In the genomic region with DNA sequence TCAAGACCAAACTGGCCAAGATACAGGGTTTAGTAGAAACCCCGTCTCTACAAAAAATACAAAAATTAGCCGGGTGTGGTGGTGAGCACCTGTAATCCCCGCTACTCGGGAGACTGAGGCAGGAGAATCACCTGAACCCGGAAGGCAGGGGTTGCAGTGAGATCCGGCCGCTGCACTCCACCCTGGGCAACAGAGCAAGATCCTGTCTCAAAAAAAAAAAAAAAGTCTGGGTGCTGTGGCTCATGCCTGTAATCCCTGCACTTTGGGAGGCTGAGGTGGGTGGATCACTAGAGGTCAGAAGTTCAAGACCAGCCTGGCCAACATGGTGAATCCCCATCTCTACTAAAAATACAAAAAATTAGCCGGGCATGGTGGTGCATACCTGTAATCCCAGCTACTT, we compare ENCODE assay signal across 7 cellular contexts. TPM values are rescaled to one million over a fixed set of nuclear protein-coding genes. Genes with fewer than 3 reads are reported as not detected.
DNase-seq lines count a peak whose midpoint lies in the region; ATAC-seq and TF ChIP-seq lines count a peak whose summit lies in the region.
"Not testable (repeated sequence)": the region's sequence is repeated elsewhere in the genome, so short reads cannot be mapped to it uniquely, and the experiment has no call there.

No MANE protein-coding gene starts in this region.

- not testable (repeated sequence) for H3K9ac ChIP-seq in GM23248
- H3K9ac ChIP-seq in skeletal muscle tissue (ENCODE audit: low read depth in 1 of 3, low read length in 3 of 3), result peak overlapping the region in 1 of 3 donors; percentile 95

- intact Hi-C loops in PC-9 (cut with micrococcal nuclease; ENCODE audit: unreplicated experiment), result loop anchor here (5.0 to 10.0 kb wide), 2 partner anchors 362 to 600 kb away; no protein-coding TSS in a partner anchor
- intact Hi-C loops in activated CD4-positive, alpha-beta memory T cell treated with anti-CD3 and anti-CD28 coated beads for 36 hours (cut with micrococcal nuclease), result loop anchor here (1.0 to 10.0 kb wide), 2 partner anchors 185 to 600 kb away; no protein-coding TSS in a partner anchor
- intact Hi-C loops in ascending aorta (cut with DNase I), result loop anchor here (5.0 kb wide), 2 partner anchors 367 to 603 kb away; no protein-coding TSS in a partner anchor
- intact Hi-C loops in esophagus squamous epithelium (cut with DNase I), result not testable (repeated sequence)
- intact Hi-C loops in natural killer cell (cut with micrococcal nuclease), result loop anchor here (5.0 kb wide), 1 partner anchor 752 kb away; a partner anchor contains a TSS

- DNase-seq in GM23248; PC-9; activated CD4-positive, alpha-beta memory T cell treated with anti-CD3 and anti-CD28 coated beads for 36 hours; ascending aorta (ENCODE audit: low spot score in 2 of 2); esophagus squamous epithelium (lab: John Stamatoyannopoulos, UW); natural killer cell: not testable (repeated sequence)

- peak overlapping the region; percentile 91 for H3K4me3 Mint-ChIP-seq in activated CD4-positive, alpha-beta memory T cell treated with anti-CD3 and anti-CD28 coated beads for 36 hours
- peak overlapping the region; percentile 97 for H3K4me3 Mint-ChIP-seq in natural killer cell

- not testable (repeated sequence) for H3K27me3 ChIP-seq in GM23248 (replicated peaks; ENCODE audit: insufficient read depth); PC-9 (ENCODE audit: insufficient read depth, low read depth); ascending aorta; esophagus squamous epithelium; skeletal muscle tissue (ENCODE audit: control insufficient read depth in 3 of 3, insufficient read depth in 3 of 3, low read length in 3 of 3)

- not testable (repeated sequence) for H3K36me3 ChIP-seq in GM23248 (ENCODE audit: low read depth); PC-9 (ENCODE audit: low read depth); ascending aorta; esophagus squamous epithelium; skeletal muscle tissue (ENCODE audit: control insufficient read depth in 3 of 3, insufficient read depth in 3 of 3, low read length in 3 of 3)

- H3K4me1 ChIP-seq in GM23248 (ENCODE audit: insufficient read depth), result peaks cover 19% of the 10 kb centered on the region
- peaks cover 21% of the 10 kb centered on the region for H3K4me1 ChIP-seq in PC-9 (replicated peaks; ENCODE audit: insufficient read depth)
- peaks cover 0 to 13% of the 10 kb centered on the region in 2 donors for H3K4me1 ChIP-seq in ascending aorta
- peaks cover 9 to 37% (median 10%) of the 10 kb centered on the region in 3 donors for H3K4me1 ChIP-seq in esophagus squamous epithelium
- H3K4me1 ChIP-seq in skeletal muscle tissue (ENCODE audit: control insufficient read depth in 3 of 3, insufficient read depth in 3 of 3, low read length in 3 of 3), result peaks cover 11 to 25% (median 17%) of the 10 kb centered on the region in 3 donors

- CTCF ChIA-PET in PC-9 (lab: Charles Lee), result not testable (repeated sequence)
- CTCF ChIA-PET in activated CD4-positive, alpha-beta memory T cell treated with anti-CD3 and anti-CD28 coated beads for 36 hours (lab: Charles Lee), result interaction anchor here (0.6 to 1.2 kb wide), 2 partner anchors 10 to 22 kb away, joined by 4 read pairs; no protein-coding TSS in a partner anchor

- H3K4me3 ChIP-seq in GM23248; ascending aorta; esophagus squamous epithelium; skeletal muscle tissue (ENCODE audit: low read length in 3 of 3): not testable (repeated sequence)
- H3K4me3 ChIP-seq in PC-9, result peak overlapping the region; percentile 96; the same call in 1 of the 2 replicates

- H3K9me2 ChIP-seq in GM23248 (ENCODE audit: insufficient read depth); PC-9 (ENCODE audit: insufficient read depth): not testable (repeated sequence)

- not testable (repeated sequence) for H3K4me2 ChIP-seq in GM23248 (ENCODE audit: unreplicated experiment)
- H3K4me2 ChIP-seq in PC-9, result peak overlapping the region; percentile 93

- POLR2A ChIA-PET in PC-9 (lab: Charles Lee; ENCODE audit: unreplicated experiment), result interaction anchor here (0.6 to 0.7 kb wide), 2 partner anchors 160 to 350 kb away, joined by 4 to 7 read pairs; no protein-coding TSS in a partner anchor
- POLR2A ChIA-PET in activated CD4-positive, alpha-beta memory T cell treated with anti-CD3 and anti-CD28 coated beads for 36 hours (lab: Charles Lee), result not testable (repeated sequence)

- not testable (repeated sequence) for H4K20me1 ChIP-seq in GM23248 (ENCODE audit: insufficient read depth); PC-9 (ENCODE audit: insufficient read depth)

- not testable (repeated sequence) for BruUV-seq in PC-9 (replicated peaks; lab: Mats Ljungman, UMichigan)

- WGBS in GM23248 (ENCODE audit: low coverage in 1 of 2, low lambda C conversion rate in 2 of 2, missing lambda C conversion rate in 2 of 2), 2 experiments, result 98 to 99% methylated on average over 8 of the region's 8 CpGs
- 71 to 81% methylated on average over 7 to 8 of the region's 8 CpGs for WGBS in esophagus squamous epithelium, 2 donors

- H2AFZ ChIP-seq in GM23248 (peak overlapping the region; percentile 94), PC-9 (peak overlapping the region; percentile 79)

- not testable (repeated sequence) for ATAC-seq in natural killer cell

- not testable (repeated sequence) for H3K9me3 Mint-ChIP-seq in activated CD4-positive, alpha-beta memory T cell treated with anti-CD3 and anti-CD28 coated beads for 36 hours; natural killer cell

- H3K9me3 ChIP-seq in GM23248 (ENCODE audit: low read depth); PC-9 (ENCODE audit: insufficient read depth, low read depth); ascending aorta; esophagus squamous epithelium; skeletal muscle tissue (ENCODE audit: control insufficient read depth in 3 of 3, low read length in 3 of 3): not testable (repeated sequence)

- H3F3A ChIP-seq in GM23248 (ENCODE audit: insufficient read depth), result peaks cover 23% of the 10 kb centered on the region
- peaks cover 28% of the 10 kb centered on the region for H3F3A ChIP-seq in PC-9 (ENCODE audit: insufficient read depth, low read depth)

- H3K4me1 Mint-ChIP-seq in activated CD4-positive, alpha-beta memory T cell treated with anti-CD3 and anti-CD28 coated beads for 36 hours (ENCODE audit: low read depth), result peaks cover 21% of the 10 kb centered on the region
- H3K4me1 Mint-ChIP-seq in natural killer cell, result peaks cover 26 to 27% of the 10 kb centered on the region in 2 donors

- H3K27ac ChIP-seq in GM23248, result not testable (repeated sequence)
- peak overlapping the region; percentile 98 for H3K27ac ChIP-seq in PC-9
- peak overlapping the region; percentile 98 for H3K27ac ChIP-seq in ascending aorta
- H3K27ac ChIP-seq in esophagus squamous epithelium, result peak overlapping the region; percentile 92 to 100 (median 96)
- H3K27ac ChIP-seq in skeletal muscle tissue (ENCODE audit: low read depth, low read length), result peak overlapping the region; percentile 83

- in situ Hi-C loops in GM23248 (cut with MboI), result not testable (repeated sequence)

- TF ChIP-seq CTCF in PC-9 (conservative IDR thresholded peaks at IDR 0.05); ascending aorta (IDR thresholded peaks at IDR 0.05); esophagus squamous epithelium (IDR thresholded peaks at IDR 0.05); natural killer cell (IDR thresholded peaks at IDR 0.05): not testable (repeated sequence)

- peaks cover 13% of the 10 kb centered on the region for H3K36me3 Mint-ChIP-seq in activated CD4-positive, alpha-beta memory T cell treated with anti-CD3 and anti-CD28 coated beads for 36 hours
- not testable (repeated sequence) for H3K36me3 Mint-ChIP-seq in natural killer cell

- peaks cover 30% of the 10 kb centered on the region for H3K79me2 ChIP-seq in GM23248 (ENCODE audit: insufficient read depth)
- H3K79me2 ChIP-seq in PC-9 (ENCODE audit: low read depth), result peaks cover 29% of the 10 kb centered on the region

- not testable (repeated sequence) for TF ChIP-seq POLR2A in esophagus squamous epithelium (IDR thresholded peaks at IDR 0.05)

- not testable (repeated sequence) for H3K27me3 Mint-ChIP-seq in activated CD4-positive, alpha-beta memory T cell treated with anti-CD3 and anti-CD28 coated beads for 36 hours; natural killer cell (ENCODE audit: low read depth in 2 of 2)

- H3K27ac Mint-ChIP-seq in activated CD4-positive, alpha-beta memory T cell treated with anti-CD3 and anti-CD28 coated beads for 36 hours, result peak overlapping the region; percentile 97
- peak overlapping the region; percentile 96 to 97 for H3K27ac Mint-ChIP-seq in natural killer cell

RNA-seq across cellular contexts. Expression of a gene that starts 1.5 kb away (rescaled TPM):
- total RNA-seq in GM23248 (2014; rRNA removed; shearing (Covaris generic)), result 31.4 and 47.2 TPM in 2 replicates
- 54.3 and 58.9 TPM in 2 replicates for polyA plus RNA-seq in GM23248 (2016; fragmentation: Nextera tagmentation; extraction: Ambion mirVana)
- total RNA-seq in PC-9 (2021) (81.4 and 110 TPM in 2 replicates), ascending aorta (109 TPM), esophagus squamous epithelium (100 to 1,000 TPM in 2 of 4 donors, 10 to 100 TPM in 2; 65.0 to 115 (median 92.5) TPM), natural killer cell (100 to 1,000 TPM; 206 to 226 (median 223) TPM), skeletal muscle tissue (63.7 TPM)
- 10 to 100 TPM; 75.7 to 79.2 TPM for total RNA-seq in activated CD4-positive, alpha-beta memory T cell treated with anti-CD3 and anti-CD28 coated beads for 36 hours

RNA-seq across cellular contexts. Expression of a gene that starts 52.5 kb away (rescaled TPM):
- 17.8 and 27.9 TPM in 2 replicates for total RNA-seq in GM23248 (2014; rRNA removed; shearing (Covaris generic))
- polyA plus RNA-seq in GM23248 (2016; fragmentation: Nextera tagmentation; extraction: Ambion mirVana), result 22.6 and 24.4 TPM in 2 replicates
- total RNA-seq in PC-9 (2021) (30.2 and 37.7 TPM in 2 replicates), ascending aorta (12.2 TPM), esophagus squamous epithelium (10 to 100 TPM; 15.2 to 19.6 (median 16.5) TPM), natural killer cell (10 to 100 TPM; 39.4 to 53.1 (median 46.0) TPM), skeletal muscle tissue (17.7 TPM)
- 10 to 100 TPM; 22.6 to 25.0 TPM for total RNA-seq in activated CD4-positive, alpha-beta memory T cell treated with anti-CD3 and anti-CD28 coated beads for 36 hours
